ENCODE assay signal across 1 cellular context in the genomic region with DNA sequence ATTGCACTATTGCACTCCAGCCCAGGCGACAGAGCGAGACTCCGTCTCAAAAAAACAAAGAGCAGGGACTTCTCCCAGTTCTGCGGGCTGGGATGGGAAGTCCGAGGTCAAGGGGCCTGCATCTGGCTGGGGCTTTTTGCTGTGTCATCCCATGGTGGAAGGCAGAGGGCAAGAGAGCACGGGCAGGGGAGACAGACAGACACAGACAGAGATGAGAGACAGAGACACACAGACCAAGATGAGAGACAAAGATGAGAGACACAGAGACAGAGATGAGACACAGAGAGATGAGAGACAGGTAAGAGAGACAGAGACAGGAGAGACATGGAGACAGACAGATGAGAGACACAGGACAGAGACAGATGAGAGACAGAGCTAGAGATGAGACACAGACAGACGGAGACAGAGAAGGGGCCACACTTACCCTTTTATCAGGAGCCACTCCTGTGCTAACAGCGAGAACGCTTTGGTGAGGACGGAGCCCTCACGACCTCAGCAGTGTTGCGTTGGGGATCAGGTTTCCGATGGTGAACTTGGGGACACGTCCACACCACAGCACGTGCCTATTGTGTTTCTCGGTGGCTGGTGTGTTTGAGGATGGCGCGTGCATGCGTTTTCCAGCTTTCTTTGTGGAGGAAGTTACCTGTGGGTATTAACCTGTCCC.
TF ChIP-seq lines count a peak whose summit lies in the region.

No MANE protein-coding gene starts in this region.

TF ChIP-seq in K562, 482 proteins besides CTCF, POLR2A, EP300 and RAD21 (continued from another document):
- TF ChIP-seq ZNF449 (CRISPR knock-in tag; IDR thresholded peaks at IDR 0.05) (no peak), HLTF (IDR thresholded peaks at IDR 0.05) (peak; percentile 98), NFE2L1 (tag; IDR thresholded peaks at IDR 0.05; ENCODE audit: borderline replicate concordance, low read depth) (peak; percentile 85), BRF1 (IDR thresholded peaks at IDR 0.05; ENCODE audit: borderline replicate concordance, extremely low read depth, insufficient read length) (no peak), MAX (CRISPR knock-in tag; IDR thresholded peaks at IDR 0.05) (peak; percentile 76)
